In genomic region chr6:72619883-72620696, GRCh38 we compare ENCODE assay signal across 9 cellular contexts. TPM values are rescaled to one million over a fixed set of nuclear protein-coding genes. Genes with fewer than 3 reads are reported as not detected.
DNase-seq lines count a peak whose midpoint lies in the region; ATAC-seq lines count a peak whose summit lies in the region.
"Had no signal": no experiment of that assay in that cellular context is flagged by ENCODE, and none has a peak within 500 bp of the region (broad histone marks: within the 10 kb centered on the region; RNA-seq: fewer than 3 reads in every experiment).

No MANE protein-coding gene starts in this region.

- CTCF ChIA-PET in activated CD4-positive, alpha-beta T cell treated with anti-CD3 and anti-CD28 coated beads, Interleukin-2, amount 10 ng/mL, durations not matched to agents 7 days and 5 days (lab: Charles Lee), result interaction anchor here (0.9 to 3.4 kb wide), 5 partner anchors 10 to 690 kb away, joined by 3 to 10 read pairs (median 5); no protein-coding TSS in a partner anchor

- no peaks in the 10 kb centered on the region for H3K36me3 ChIP-seq in duodenal mucosa (ENCODE audit: control insufficient read depth in 1 of 2, insufficient read depth in 2 of 2, low read length in 2 of 2)
- H3K36me3 ChIP-seq: adrenal gland had no signal

- peak overlapping the region; percentile 87 for H3K27ac Mint-ChIP-seq in activated CD4-positive, alpha-beta T cell treated with anti-CD3 and anti-CD28 coated beads, Interleukin-2, amount 10 ng/mL, durations not matched to agents 7 days and 5 days

- H3K27me3 ChIP-seq in duodenal mucosa (ENCODE audit: control insufficient read depth in 1 of 2, insufficient read depth in 2 of 2, low read length in 2 of 2) (peaks cover 23 to 42% of the 10 kb centered on the region in 2 donors), mononuclear cell (ENCODE audit: insufficient read depth, low read length) (no peaks in the 10 kb centered on the region)

- H3K9me3 ChIP-seq in duodenal mucosa (ENCODE audit: control insufficient read depth in 1 of 2, low read length in 2 of 2), result no peaks in the 10 kb centered on the region
- no peaks in the 10 kb centered on the region for H3K9me3 ChIP-seq in mononuclear cell (ENCODE audit: low read depth, low read length)
- H3K9me3 ChIP-seq: adrenal gland had no signal

- no peak overlapping the region for H3K9ac ChIP-seq in duodenal mucosa (ENCODE audit: low read depth in 1 of 2, low read length in 2 of 2)

- peaks cover 31% of the 10 kb centered on the region for H3K27me3 Mint-ChIP-seq in activated CD4-positive, alpha-beta T cell treated with anti-CD3 and anti-CD28 coated beads, Interleukin-2, amount 10 ng/mL, durations not matched to agents 7 days and 5 days

- peak; percentile 56 for ATAC-seq in GM21528 (IDR thresholded peaks at IDR 0.05; ENCODE audit: low FRiP score, unreplicated experiment)

- H3K4me1 ChIP-seq in duodenal mucosa (ENCODE audit: control insufficient read depth in 1 of 2, insufficient read depth in 2 of 2, low read length in 2 of 2) (peaks cover 0 to 12% of the 10 kb centered on the region in 2 donors), mononuclear cell (ENCODE audit: insufficient read depth, low read length) (peaks cover 44% of the 10 kb centered on the region)

- H3K4me3 Mint-ChIP-seq in activated CD4-positive, alpha-beta T cell treated with anti-CD3 and anti-CD28 coated beads, Interleukin-2, amount 10 ng/mL, durations not matched to agents 7 days and 5 days, result peak overlapping the region; percentile 73

- H3K27ac ChIP-seq in duodenal mucosa (ENCODE audit: low read depth, low read length), result no peak overlapping the region
- H3K27ac ChIP-seq: adrenal gland had no signal

- H3K9me3 Mint-ChIP-seq in activated CD4-positive, alpha-beta T cell treated with anti-CD3 and anti-CD28 coated beads, Interleukin-2, amount 10 ng/mL, durations not matched to agents 7 days and 5 days, result no peaks in the 10 kb centered on the region

- H3K4me3 ChIP-seq in duodenal mucosa (ENCODE audit: low read depth in 1 of 2, low read length in 2 of 2) (peak overlapping the region; percentile 59 to 71), mononuclear cell (ENCODE audit: low read length) (peak overlapping the region; percentile 50)

- H3K4me1 Mint-ChIP-seq in activated CD4-positive, alpha-beta T cell treated with anti-CD3 and anti-CD28 coated beads, Interleukin-2, amount 10 ng/mL, durations not matched to agents 7 days and 5 days, result peaks cover 44% of the 10 kb centered on the region

- DNase-seq in ELR (ENCODE audit: low read depth), result peak; percentile 40
- DNase-seq in KG1 (lab: John Stamatoyannopoulos, UW), result peak; percentile 55
- DNase-seq in activated CD4-positive, alpha-beta T cell treated with anti-CD3 and anti-CD28 coated beads, Interleukin-2, amount 10 ng/mL, durations not matched to agents 7 days and 5 days, result peak; percentile 40
- DNase-seq in stimulated activated CD8-positive, alpha-beta memory T cell treated with anti-CD3 and anti-CD28 coated beads, Interleukin-4, amount 100 ng/mL, for 4 hours (ENCODE audit: low read depth in 2 of 2, low spot score in 1 of 2), result peak; percentile 51 to 69
- no peak for DNase-seq in HPDE6-E6E7 (ENCODE audit: extremely low spot score)

- POLR2A ChIA-PET in activated CD4-positive, alpha-beta T cell treated with anti-CD3 and anti-CD28 coated beads, Interleukin-2, amount 10 ng/mL, durations not matched to agents 7 days and 5 days (lab: Charles Lee), result no interaction called here

- no peaks in the 10 kb centered on the region for H3K36me3 Mint-ChIP-seq in activated CD4-positive, alpha-beta T cell treated with anti-CD3 and anti-CD28 coated beads, Interleukin-2, amount 10 ng/mL, durations not matched to agents 7 days and 5 days (ENCODE audit: low read depth)

RNA-seq across cellular contexts. Expression of gene KCNQ5, which starts 1.8 kb away (rescaled TPM):
- 1 to 10 TPM; 2.6 to 3.9 TPM for total RNA-seq in activated CD4-positive, alpha-beta T cell treated with anti-CD3 and anti-CD28 coated beads, Interleukin-2, amount 10 ng/mL, durations not matched to agents 7 days and 5 days
- 2.8 TPM for total RNA-seq in mononuclear cell
